In the genomic region with DNA sequence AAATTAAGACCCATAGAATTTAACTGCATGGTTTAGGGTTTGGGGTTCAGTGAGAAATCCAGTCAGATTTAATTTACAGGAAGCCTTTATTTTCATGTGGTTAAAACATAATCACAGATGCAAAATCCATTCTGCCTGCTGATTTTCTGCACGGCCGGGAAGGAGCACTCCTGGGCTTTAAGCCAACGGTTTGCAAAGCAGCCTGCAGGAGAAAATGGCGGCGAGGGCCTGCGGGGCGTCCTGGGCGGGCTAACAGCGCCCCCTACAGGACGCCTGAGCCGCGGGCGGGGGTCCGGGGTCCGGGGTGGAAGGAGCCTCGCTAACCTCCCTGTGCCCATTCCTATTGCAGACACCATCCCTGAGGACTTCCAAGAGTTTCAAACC, we compare ENCODE assay signal across 8 cellular contexts. TPM values are rescaled to one million over a fixed set of nuclear protein-coding genes. Genes with fewer than 3 reads are reported as not detected.
A peak's percentile ranks its signal among the peaks of the same experiment; 100 is the strongest.
DNase-seq lines count a peak whose midpoint lies in the region; ATAC-seq and TF ChIP-seq lines count a peak whose summit lies in the region.

No MANE protein-coding gene starts in this region.

- peak; percentile 63 for TF ChIP-seq CTCF in GM12872 (IDR thresholded peaks at IDR 0.05; ENCODE audit: insufficient read depth, low read depth, low read length)
- TF ChIP-seq CTCF in WERI-Rb-1 (IDR thresholded peaks at IDR 0.05; ENCODE audit: low read depth, low read length), result peak; percentile 73
- TF ChIP-seq CTCF in colonic mucosa (IDR thresholded peaks at IDR 0.05), result peak; percentile 51
- peak; percentile 36 to 76 (median 70) for TF ChIP-seq CTCF in right lobe of liver (IDR thresholded peaks at IDR 0.05)

- no peak for TF ChIP-seq POLR2A in right lobe of liver (IDR thresholded peaks at IDR 0.05)

- DNase-seq in NCI-H2029 (lab: John Stamatoyannopoulos, UW), result peak; percentile 84
- peak; percentile 83 for DNase-seq in WERI-Rb-1
- DNase-seq in colonic mucosa, result peak; percentile 40
- peak in 2 of 3 donors; percentile 42 to 68 for DNase-seq in right lobe of liver
- DNase-seq in stimulated activated CD4-positive, alpha-beta T cell treated with anti-CD3 and anti-CD28 coated beads, TNF-alpha, amount 100 ng/mL, for 24 hours (ENCODE audit: low read depth in 3 of 3), result peak in 2 of 3 experiments; percentile 41 to 66

- H3K4me3 ChIP-seq in WERI-Rb-1 (ENCODE audit: low read depth, low read length) (no peak overlapping the region), colonic mucosa (no peak overlapping the region), right lobe of liver (peak overlapping the region in 1 of 3 donors; percentile 2)

- intact Hi-C loops in colonic mucosa (cut with DNase I) (no loop called here), right lobe of liver (cut with DNase I) (no loop called here)

- H3K4me1 ChIP-seq in colonic mucosa (no peaks in the 10 kb centered on the region), right lobe of liver (no peaks in the 10 kb centered on the region)

- H3K36me3 ChIP-seq in WERI-Rb-1, result peaks cover 5% of the 10 kb centered on the region
- H3K36me3 ChIP-seq in colonic mucosa, result no peaks in the 10 kb centered on the region
- no peaks in the 10 kb centered on the region for H3K36me3 ChIP-seq in right lobe of liver

- H3K27ac ChIP-seq in WERI-Rb-1 (peak overlapping the region; percentile 11), colonic mucosa (no peak overlapping the region), right lobe of liver (peak overlapping the region in 1 of 3 donors; percentile 11)

- WGBS in right lobe of liver (ENCODE audit: insufficient coverage, low coverage, low lambda C conversion rate, missing lambda C conversion rate), result 6% methylated on average over 16 of the region's 16 CpGs

- ATAC-seq in right lobe of liver, result peak; percentile 63 to 79 (median 68)
- ATAC-seq in GM21390 (IDR thresholded peaks at IDR 0.05; ENCODE audit: unreplicated experiment), result no peak
- no peak for ATAC-seq in GM21447 (IDR thresholded peaks at IDR 0.05; ENCODE audit: unreplicated experiment)

- no peaks in the 10 kb centered on the region for H3K27me3 ChIP-seq in WERI-Rb-1 (ENCODE audit: insufficient read depth, low read depth, severe bottlenecking)
- H3K27me3 ChIP-seq in colonic mucosa, result no peaks in the 10 kb centered on the region
- no peaks in the 10 kb centered on the region for H3K27me3 ChIP-seq in right lobe of liver

- no peak overlapping the region for H3K9ac ChIP-seq in colonic mucosa (ENCODE audit: low read depth in 2 of 2, low read length in 2 of 2)

- H3K9me3 ChIP-seq in WERI-Rb-1 (ENCODE audit: severe bottlenecking) (no peaks in the 10 kb centered on the region), colonic mucosa (no peaks in the 10 kb centered on the region), right lobe of liver (no peaks in the 10 kb centered on the region)

RNA-seq across cellular contexts. Expression of gene THBS4, which starts 47.6 kb away (rescaled TPM):
- 1 to 10 TPM in 1 of 2 donors, under 1 TPM in 1; 0.27 to 9.1 TPM for total RNA-seq in colonic mucosa
- under 1 TPM in 2 of 6 experiments, not detected in 4; 0.24 to 0.37 TPM for total RNA-seq in right lobe of liver

Comparison
In these comparisons a context has a peak if more than half of its experiments do, and no peak if none do; other contexts are left out.
1. ATAC-seq: peak in right lobe of liver (4 of 4); none in GM21390 (single experiment) and GM21447 (single experiment).
2. Peak in every context shown above with its lines, with median percentiles within 50 percentile points of each other: CTCF ChIP-seq and DNase-seq.